18 cellular contexts compared by ENCODE assay signal in the genomic region with DNA sequence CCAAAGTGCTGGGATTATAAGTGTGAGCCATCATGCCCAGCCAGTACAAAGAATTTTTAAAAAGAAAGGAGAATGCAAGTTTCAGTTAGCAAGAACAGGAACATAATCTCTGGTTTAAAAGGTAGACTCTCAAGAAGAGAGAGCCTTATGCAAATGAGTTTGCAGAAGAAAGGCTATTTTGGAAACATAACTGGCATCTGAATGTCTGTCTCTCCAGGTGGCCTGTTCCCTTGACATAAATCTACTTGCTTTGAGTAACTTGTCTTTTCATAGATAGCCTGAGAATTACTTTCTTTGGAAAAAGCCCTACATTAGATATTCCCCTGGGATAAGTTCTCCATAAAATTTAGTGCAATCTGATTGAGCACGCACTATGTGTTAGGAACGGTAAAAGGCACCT.
A peak's percentile ranks its signal among the peaks of the same experiment; 100 is the strongest.
DNase-seq lines count a peak whose midpoint lies in the region; ATAC-seq and TF ChIP-seq lines count a peak whose summit lies in the region.
"Had no signal": no experiment of that assay in that cellular context is flagged by ENCODE, and none has a peak within 500 bp of the region (broad histone marks: within the 10 kb centered on the region; RNA-seq: fewer than 3 reads in every experiment).

No MANE protein-coding gene starts in this region.

- intact Hi-C loops in right lobe of liver (cut with DNase I): no loop called here

- no peak overlapping the region for H3K27ac ChIP-seq in right lobe of liver
- H3K27ac ChIP-seq: breast epithelium had no signal

- peaks cover 5% of the 10 kb centered on the region for H3K9me3 Mint-ChIP-seq in type B pancreatic cell
- H3K9me3 Mint-ChIP-seq: activated T-helper 17 cell treated with anti-CD3 and anti-CD28 coated beads, Interleukin-2, amount 50 U/mL, for 72 hours had no signal

- POLR2A ChIA-PET in GM10248 (lab: Yijun Ruan, JAX): no interaction called here

- TF ChIP-seq POLR2A in right lobe of liver (IDR thresholded peaks at IDR 0.05): no peak

- H3K4me1 ChIP-seq in HAP-1 (no peaks in the 10 kb centered on the region), right lobe of liver (no peaks in the 10 kb centered on the region)
- H3K4me1 ChIP-seq: breast epithelium, Caco-2 had no signal

- TF ChIP-seq CTCF in GM10248 (IDR thresholded peaks at IDR 0.05; ENCODE audit: control extremely low read depth, extremely low read depth, low read depth, missing control alignments) (no peak), type B pancreatic cell (conservative IDR thresholded peaks at IDR 0.05) (no peak), right lobe of liver (IDR thresholded peaks at IDR 0.05) (no peak)

- H3K27me3 Mint-ChIP-seq in type B pancreatic cell: peaks cover 12% of the 10 kb centered on the region
- H3K27me3 Mint-ChIP-seq: activated T-helper 17 cell treated with anti-CD3 and anti-CD28 coated beads, Interleukin-2, amount 50 U/mL, for 72 hours had no signal

- peak; percentile 87 for ATAC-seq in GM19324 (IDR thresholded peaks at IDR 0.05; ENCODE audit: low FRiP score, unreplicated experiment)
- peak; percentile 65 for ATAC-seq in GM21825 (IDR thresholded peaks at IDR 0.05; ENCODE audit: unreplicated experiment)
- peak; percentile 59 for ATAC-seq in HG03175 (IDR thresholded peaks at IDR 0.05; ENCODE audit: unreplicated experiment)
- no peak for ATAC-seq in right lobe of liver
- ATAC-seq: activated T-helper 17 cell treated with anti-CD3 and anti-CD28 coated beads, Interleukin-2, amount 50 U/mL, for 72 hours; left lobe of liver had no signal

- no peaks in the 10 kb centered on the region for H3K27me3 ChIP-seq in HAP-1 (ENCODE audit: low read depth)
- no peaks in the 10 kb centered on the region for H3K27me3 ChIP-seq in right lobe of liver
- H3K27me3 ChIP-seq: breast epithelium had no signal

- no peak overlapping the region for H3K4me3 ChIP-seq in HAP-1
- no peak overlapping the region for H3K4me3 ChIP-seq in right lobe of liver
- H3K4me3 ChIP-seq: breast epithelium, smooth muscle cell had no signal

- CTCF ChIA-PET in GM10248 (lab: Yijun Ruan, JAX): interaction anchor here (1.0 kb wide), 1 partner anchor 99 kb away, joined by 3 read pairs; no protein-coding TSS in a partner anchor

- in situ Hi-C loops in HAP-1 (cut with MboI; ENCODE audit: low sequenced_read_pairs): no loop called here

- H3K27ac Mint-ChIP-seq in type B pancreatic cell: no peak overlapping the region
- H3K27ac Mint-ChIP-seq: activated T-helper 17 cell treated with anti-CD3 and anti-CD28 coated beads, Interleukin-2, amount 50 U/mL, for 72 hours; nephron had no signal

- H3K4me1 Mint-ChIP-seq in type B pancreatic cell (ENCODE audit: unreplicated experiment): no peaks in the 10 kb centered on the region
- H3K4me1 Mint-ChIP-seq: nephron had no signal

- H3K9me3 ChIP-seq in HAP-1 (no peaks in the 10 kb centered on the region), right lobe of liver (no peaks in the 10 kb centered on the region)
- H3K9me3 ChIP-seq: breast epithelium, Caco-2 had no signal

- no peak overlapping the region for H3K4me3 Mint-ChIP-seq in type B pancreatic cell
- H3K4me3 Mint-ChIP-seq: activated T-helper 17 cell treated with anti-CD3 and anti-CD28 coated beads, Interleukin-2, amount 50 U/mL, for 72 hours; nephron had no signal

- H3K36me3 ChIP-seq in HAP-1 (replicated peaks) (no peaks in the 10 kb centered on the region), right lobe of liver (no peaks in the 10 kb centered on the region)
- H3K36me3 ChIP-seq: breast epithelium had no signal

- 81% methylated on average over 2 of the region's 2 CpGs for WGBS in right lobe of liver (ENCODE audit: insufficient coverage, low coverage, low lambda C conversion rate, missing lambda C conversion rate)

- no peaks in the 10 kb centered on the region for H3K36me3 Mint-ChIP-seq in type B pancreatic cell

- DNase-seq in GM10248 (ENCODE audit: extremely low spot score) (peak; percentile 22), HAP-1 (ENCODE audit: low spot score in 2 of 2) (no peak), type B pancreatic cell (ENCODE audit: extremely low spot score, unreplicated experiment) (no peak), right lobe of liver (no peak)
- no peak for DNase-seq in activated effector memory CD4-positive, alpha-beta T cell treated with anti-CD3 and anti-CD28 coated beads, Interleukin-2, amount 50 U/mL, for 16 hours
- DNase-seq: activated CD4-positive, alpha-beta T cell treated with anti-CD3 and anti-CD28 coated beads for 4 hours; Caco-2; glutamatergic neuron; NCI-H187; trophoblast cell had no signal

Comparison
In these comparisons a context has a peak if more than half of its experiments do, and no peak if none do; other contexts are left out.
1. ATAC-seq: peak in GM19324 (single experiment), GM21825 (single experiment) and HG03175 (single experiment); none in right lobe of liver (0 of 4).